Comparison of ENCODE assay signal across 9 cellular contexts in the genomic region with DNA sequence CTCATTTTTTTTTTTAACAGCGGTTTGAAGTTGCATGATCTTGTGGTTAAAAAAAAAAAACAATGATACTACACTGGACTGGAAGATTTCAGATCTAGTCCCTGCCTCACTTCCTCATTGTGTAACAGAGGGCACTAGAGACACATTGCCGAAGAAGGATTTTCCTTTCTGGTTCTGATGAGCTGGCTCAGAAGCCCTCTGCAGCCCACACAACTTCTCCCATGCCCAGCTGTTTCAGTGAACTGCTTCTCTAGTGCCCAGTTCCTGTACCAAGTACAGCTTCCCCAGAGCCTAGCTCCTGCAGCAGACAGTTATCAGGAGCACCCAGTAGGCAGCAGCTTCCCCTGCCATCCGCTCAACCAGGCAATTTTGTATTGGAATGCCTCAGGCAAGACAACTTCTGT. TPM values are rescaled to one million over a fixed set of nuclear protein-coding genes. Genes with fewer than 3 reads are reported as not detected.
DNase-seq lines count a peak whose midpoint lies in the region; ATAC-seq and TF ChIP-seq lines count a peak whose summit lies in the region.
"Had no signal": no experiment of that assay in that cellular context is flagged by ENCODE, and none has a peak within 500 bp of the region (broad histone marks: within the 10 kb centered on the region; RNA-seq: fewer than 3 reads in every experiment).

No MANE protein-coding gene starts in this region.

- TF ChIP-seq EP300 in sigmoid colon (IDR thresholded peaks at IDR 0.05) (no peak), suprapubic skin (IDR thresholded peaks at IDR 0.05) (no peak)

- H3K36me3 Mint-ChIP-seq in activated CD8-positive, alpha-beta memory T cell treated with anti-CD3 and anti-CD28 coated beads, Interleukin-2, amount 10 ng/mL, durations not matched to agents 7 days and 5 days: no peaks in the 10 kb centered on the region

- H3K27me3 ChIP-seq in sigmoid colon: no peaks in the 10 kb centered on the region
- H3K27me3 ChIP-seq in suprapubic skin: no peaks in the 10 kb centered on the region
- H3K27me3 ChIP-seq: MG63 had no signal

- TF ChIP-seq CTCF in sigmoid colon (IDR thresholded peaks at IDR 0.05) (no peak), suprapubic skin (IDR thresholded peaks at IDR 0.05) (no peak)

- H3K4me1 ChIP-seq in sigmoid colon: no peaks in the 10 kb centered on the region
- no peaks in the 10 kb centered on the region for H3K4me1 ChIP-seq in suprapubic skin

- H3K4me3 ChIP-seq in sigmoid colon: no peak overlapping the region
- H3K4me3 ChIP-seq in suprapubic skin: no peak overlapping the region
- H3K4me3 ChIP-seq: MG63 had no signal

- H3K27ac Mint-ChIP-seq in activated CD8-positive, alpha-beta memory T cell treated with anti-CD3 and anti-CD28 coated beads, Interleukin-2, amount 10 ng/mL, durations not matched to agents 7 days and 5 days: no peak overlapping the region

- 44 to 81% methylated on average over 3 of the region's 3 CpGs for WGBS in sigmoid colon, 2 donors
- WGBS in suprapubic skin: 30% methylated on average over 3 of the region's 3 CpGs

- DNase-seq in RPMI8226 (peak; percentile 8), sigmoid colon (peak; percentile 48), suprapubic skin (ENCODE audit: low spot score in 2 of 2) (no peak), cerebellum (ENCODE audit: low spot score) (no peak), AG20443 (ENCODE audit: low spot score) (no peak)
- DNase-seq in activated CD8-positive, alpha-beta memory T cell treated with anti-CD3 and anti-CD28 coated beads, Interleukin-2, amount 10 ng/mL, durations not matched to agents 7 days and 5 days: no peak
- DNase-seq: MG63 had no signal

- ATAC-seq in GM19324 (IDR thresholded peaks at IDR 0.05; ENCODE audit: low FRiP score, unreplicated experiment): peak; percentile 89
- ATAC-seq in HG02943 (IDR thresholded peaks at IDR 0.05; ENCODE audit: low read depth, unreplicated experiment): peak; percentile 93
- no peak for ATAC-seq in activated CD8-positive, alpha-beta memory T cell treated with anti-CD3 and anti-CD28 coated beads, Interleukin-2, amount 10 ng/mL, durations not matched to agents 7 days and 5 days

- H3K9me3 Mint-ChIP-seq in activated CD8-positive, alpha-beta memory T cell treated with anti-CD3 and anti-CD28 coated beads, Interleukin-2, amount 10 ng/mL, durations not matched to agents 7 days and 5 days (ENCODE audit: low read depth): no peaks in the 10 kb centered on the region

- H3K9me3 ChIP-seq in sigmoid colon: no peaks in the 10 kb centered on the region
- no peaks in the 10 kb centered on the region for H3K9me3 ChIP-seq in suprapubic skin
- H3K9me3 ChIP-seq: MG63 had no signal

- no peaks in the 10 kb centered on the region for H3K27me3 Mint-ChIP-seq in activated CD8-positive, alpha-beta memory T cell treated with anti-CD3 and anti-CD28 coated beads, Interleukin-2, amount 10 ng/mL, durations not matched to agents 7 days and 5 days

- H3K36me3 ChIP-seq in sigmoid colon (no peaks in the 10 kb centered on the region), suprapubic skin (no peaks in the 10 kb centered on the region)
- H3K36me3 ChIP-seq: MG63 had no signal

- no peaks in the 10 kb centered on the region for H3K4me1 Mint-ChIP-seq in activated CD8-positive, alpha-beta memory T cell treated with anti-CD3 and anti-CD28 coated beads, Interleukin-2, amount 10 ng/mL, durations not matched to agents 7 days and 5 days

- H3K4me3 Mint-ChIP-seq in activated CD8-positive, alpha-beta memory T cell treated with anti-CD3 and anti-CD28 coated beads, Interleukin-2, amount 10 ng/mL, durations not matched to agents 7 days and 5 days: no peak overlapping the region

- H3K27ac ChIP-seq in sigmoid colon (no peak overlapping the region), suprapubic skin (no peak overlapping the region)

- CTCF ChIA-PET in activated CD8-positive, alpha-beta memory T cell treated with anti-CD3 and anti-CD28 coated beads, Interleukin-2, amount 10 ng/mL, durations not matched to agents 7 days and 5 days (lab: Charles Lee): no interaction called here

- TF ChIP-seq POLR2A in sigmoid colon (IDR thresholded peaks at IDR 0.05) (no peak), suprapubic skin (IDR thresholded peaks at IDR 0.05) (no peak)

- intact Hi-C loops in sigmoid colon (cut with DNase I): no loop called here

RNA-seq across cellular contexts. Expression of gene ANO5, which starts 29.5 kb away (rescaled TPM):
- total RNA-seq in sigmoid colon: 10 to 100 TPM; 10.8 to 16.8 (median 15.7) TPM
- polyA plus RNA-seq in sigmoid colon: under 1 TPM; 0.23 to 0.66 (median 0.60) TPM
- total RNA-seq in suprapubic skin: under 1 TPM; 0.40 to 0.81 (median 0.62) TPM
- 9.8 TPM for total RNA-seq in cerebellum
- under 1 TPM; 0.12 to 0.16 TPM for total RNA-seq in activated CD8-positive, alpha-beta memory T cell treated with anti-CD3 and anti-CD28 coated beads, Interleukin-2, amount 10 ng/mL, durations not matched to agents 7 days and 5 days

Comparison
In these comparisons a context has a peak if more than half of its experiments do, and no peak if none do; other contexts are left out.
1. DNase-seq: peak in RPMI8226 (single experiment) and sigmoid colon (single experiment); none in suprapubic skin (0 of 2), cerebellum (single experiment), activated CD8-positive, alpha-beta memory T cell treated with anti-CD3 and anti-CD28 coated beads, Interleukin-2, amount 10 ng/mL, durations not matched to agents 7 days and 5 days (single experiment) and AG20443 (single experiment).